Comparison of ENCODE assay signal across 18 cellular contexts in the genomic region with DNA sequence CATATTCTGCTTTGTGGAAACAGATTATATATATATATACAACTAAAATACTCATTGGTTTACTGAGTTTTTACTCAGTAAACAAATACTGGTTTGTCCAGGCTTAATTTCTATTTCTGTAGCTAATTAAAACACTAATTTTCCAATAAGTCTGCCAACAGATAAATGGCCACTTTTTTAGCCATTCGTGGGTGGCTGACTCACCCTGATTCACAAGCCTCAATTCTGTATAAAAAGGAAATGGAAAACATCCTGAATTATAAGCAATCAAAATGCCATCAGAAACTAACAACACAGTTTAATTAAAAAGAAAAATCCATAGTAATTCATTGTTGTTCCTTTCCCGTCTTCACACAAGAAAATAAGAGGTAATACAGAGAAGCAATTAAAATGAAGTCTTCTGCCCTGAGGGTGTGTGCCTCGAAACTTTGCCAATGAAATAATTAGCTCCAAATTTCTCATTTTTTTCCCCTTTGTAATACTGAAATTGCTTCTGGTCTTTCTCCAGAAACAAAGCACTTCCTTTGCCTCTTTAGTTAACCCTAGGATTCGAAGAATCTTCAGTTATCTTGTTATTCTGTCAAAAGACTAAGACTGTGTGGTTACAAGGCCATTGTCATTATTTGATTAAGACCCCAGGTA.
DNase-seq lines count a peak whose midpoint lies in the region; ATAC-seq lines count a peak whose summit lies in the region.
"Had no signal": no experiment of that assay in that cellular context is flagged by ENCODE, and none has a peak within 500 bp of the region (broad histone marks: within the 10 kb centered on the region; RNA-seq: fewer than 3 reads in every experiment).

No MANE protein-coding gene starts in this region.

- DNase-seq in Daoy (ENCODE audit: low read depth) (peak; percentile 11), RKO (ENCODE audit: low spot score) (peak; percentile 19), dermis microvascular lymphatic vessel endothelial cell (ENCODE audit: low read depth in 2 of 2) (peak; percentile 5 to 45), kidney tubule cell (ENCODE audit: low spot score) (peak; percentile 14), GOT3 (lab: John Stamatoyannopoulos, UW) (no peak), HuH-7.5 (ENCODE audit: low spot score) (no peak), activated T-cell treated with anti-CD3 and anti-CD28 coated beads for 4 hours (no peak)
- DNase-seq: activated CD4-positive, alpha-beta T cell treated with anti-CD3 and anti-CD28 coated beads for 48 hours; activated CD8-positive, alpha-beta memory T cell treated with anti-CD3 and anti-CD28 coated beads, Interleukin-2, amount 50 U/mL, for 4 hours; activated gamma-delta T cell treated with Interleukin-2 at 50 U/mL for 16 hours; colonic mucosa; heart left ventricle; NCI-H1694; NCI-H345; stimulated activated CD4-positive, alpha-beta T cell treated with anti-CD3 and anti-CD28 coated beads, Interleukin-1b, Interleukin-23, amount 100 ng/mL, for 48 hours; upper lobe of right lung had no signal

- ATAC-seq in HG02759 (IDR thresholded peaks at IDR 0.05; ENCODE audit: unreplicated experiment), result no peak
- ATAC-seq: sciatic nerve, upper lobe of right lung had no signal

Comparison
In these comparisons a context has a peak if more than half of its experiments do, and no peak if none do; other contexts are left out.
1. DNase-seq: peak in Daoy (single experiment), RKO (single experiment), dermis microvascular lymphatic vessel endothelial cell (2 of 2) and kidney tubule cell (single experiment); none in GOT3 (single experiment), HuH-7.5 (single experiment) and activated T-cell treated with anti-CD3 and anti-CD28 coated beads for 4 hours (single experiment).